ENCODE assay signal across 22 cellular contexts in genomic region chr11:121777056-121777455, GRCh38.
"Had no signal": no experiment of that assay in that cellular context is flagged by ENCODE, and none has a peak within 500 bp of the region (broad histone marks: within the 10 kb centered on the region; RNA-seq: fewer than 3 reads in every experiment).

No MANE protein-coding gene starts in this region.

- H3K4me1 ChIP-seq: gastrocnemius medialis, right lobe of liver, thyroid gland had no signal

- H3K27ac ChIP-seq: epithelial cell of prostate, gastrocnemius medialis, right lobe of liver, thyroid gland had no signal

- H3K4me3 ChIP-seq: gastrocnemius medialis, right lobe of liver, thyroid gland had no signal

- H3K27me3 ChIP-seq: gastrocnemius medialis, right lobe of liver, thyroid gland had no signal

- H3K9me3 ChIP-seq: gastrocnemius medialis, right lobe of liver, thyroid gland had no signal

- H3K36me3 ChIP-seq: gastrocnemius medialis, right lobe of liver, thyroid gland had no signal

- ATAC-seq: gastrocnemius medialis; left cardiac atrium; right lobe of liver; stimulated activated naive CD8-positive, alpha-beta T cell treated with anti-CD3 and anti-CD28 coated beads, Interleukin-15, Interleukin-2, amounts not matched to agents 100 U/mL and 50 U/mL, for 24 hours; T-helper 17 cell; WTC11 had no signal

- DNase-seq: activated CD4-positive, alpha-beta memory T cell treated with anti-CD3 and anti-CD28 coated beads, Interleukin-2, amount 10 ng/mL, durations not matched to agents 7 days and 5 days; activated CD4-positive, alpha-beta T cell treated with anti-CD3 and anti-CD28 coated beads for 1 hour; activated CD4-positive, alpha-beta T cell treated with anti-CD3 and anti-CD28 coated beads, Interleukin-2, amount 10 ng/mL, durations not matched to agents 7 days and 5 days; activated CD8-positive, alpha-beta memory T cell treated with anti-CD3 and anti-CD28 coated beads, Interleukin-2, amount 50 U/mL, for 48 hours; activated gamma-delta T cell; activated naive CD4-positive, alpha-beta T cell treated with anti-CD3 and anti-CD28 coated beads, Interleukin-2, amount 50 U/mL, for 16 hours; activated T-cell treated with anti-CD3 and anti-CD28 coated beads, Interleukin-2, amount 50 U/mL, for 24 hours; amygdala; endodermal cell; gastrocnemius medialis; glutamatergic neuron; islet precursor cell; left cardiac atrium; mammary epithelial cell; right lobe of liver; stimulated activated CD4-positive, alpha-beta T cell treated with anti-CD3 and anti-CD28 coated beads, Interleukin-2, amount 100 ng/mL, for 48 hours; stimulated activated naive CD8-positive, alpha-beta T cell treated with anti-CD3 and anti-CD28 coated beads, Interleukin-15, Interleukin-2, amounts not matched to agents 100 U/mL and 50 U/mL, for 24 hours; T-helper 17 cell; T1000; thyroid gland had no signal
